1 cellular context compared by ENCODE assay signal in the genomic region with DNA sequence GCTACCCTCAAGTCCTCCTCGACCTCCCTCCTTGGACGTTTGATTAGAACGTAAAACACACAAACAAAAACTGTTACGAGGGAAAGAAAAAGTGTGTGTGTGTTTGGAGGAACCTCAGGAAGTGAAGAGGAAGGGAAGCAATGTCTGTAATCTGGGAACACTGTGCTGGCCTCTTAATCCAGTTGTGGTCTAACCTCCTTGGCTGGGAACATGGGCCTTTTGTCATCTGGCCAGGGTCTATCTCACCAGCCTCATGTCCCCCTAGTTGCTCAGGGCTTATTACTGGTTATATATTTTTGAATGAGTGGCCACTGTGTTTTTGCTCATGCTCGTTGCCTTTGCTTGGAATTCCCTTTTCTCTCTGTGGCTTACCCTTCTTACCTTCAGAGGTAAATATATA.
TF ChIP-seq lines count a peak whose summit lies in the region.

No MANE protein-coding gene starts in this region.

TF ChIP-seq in GM23338, 12 proteins besides CTCF, POLR2A, EP300 and RAD21 (continued from another document):
- TF ChIP-seq, protein P1, sequence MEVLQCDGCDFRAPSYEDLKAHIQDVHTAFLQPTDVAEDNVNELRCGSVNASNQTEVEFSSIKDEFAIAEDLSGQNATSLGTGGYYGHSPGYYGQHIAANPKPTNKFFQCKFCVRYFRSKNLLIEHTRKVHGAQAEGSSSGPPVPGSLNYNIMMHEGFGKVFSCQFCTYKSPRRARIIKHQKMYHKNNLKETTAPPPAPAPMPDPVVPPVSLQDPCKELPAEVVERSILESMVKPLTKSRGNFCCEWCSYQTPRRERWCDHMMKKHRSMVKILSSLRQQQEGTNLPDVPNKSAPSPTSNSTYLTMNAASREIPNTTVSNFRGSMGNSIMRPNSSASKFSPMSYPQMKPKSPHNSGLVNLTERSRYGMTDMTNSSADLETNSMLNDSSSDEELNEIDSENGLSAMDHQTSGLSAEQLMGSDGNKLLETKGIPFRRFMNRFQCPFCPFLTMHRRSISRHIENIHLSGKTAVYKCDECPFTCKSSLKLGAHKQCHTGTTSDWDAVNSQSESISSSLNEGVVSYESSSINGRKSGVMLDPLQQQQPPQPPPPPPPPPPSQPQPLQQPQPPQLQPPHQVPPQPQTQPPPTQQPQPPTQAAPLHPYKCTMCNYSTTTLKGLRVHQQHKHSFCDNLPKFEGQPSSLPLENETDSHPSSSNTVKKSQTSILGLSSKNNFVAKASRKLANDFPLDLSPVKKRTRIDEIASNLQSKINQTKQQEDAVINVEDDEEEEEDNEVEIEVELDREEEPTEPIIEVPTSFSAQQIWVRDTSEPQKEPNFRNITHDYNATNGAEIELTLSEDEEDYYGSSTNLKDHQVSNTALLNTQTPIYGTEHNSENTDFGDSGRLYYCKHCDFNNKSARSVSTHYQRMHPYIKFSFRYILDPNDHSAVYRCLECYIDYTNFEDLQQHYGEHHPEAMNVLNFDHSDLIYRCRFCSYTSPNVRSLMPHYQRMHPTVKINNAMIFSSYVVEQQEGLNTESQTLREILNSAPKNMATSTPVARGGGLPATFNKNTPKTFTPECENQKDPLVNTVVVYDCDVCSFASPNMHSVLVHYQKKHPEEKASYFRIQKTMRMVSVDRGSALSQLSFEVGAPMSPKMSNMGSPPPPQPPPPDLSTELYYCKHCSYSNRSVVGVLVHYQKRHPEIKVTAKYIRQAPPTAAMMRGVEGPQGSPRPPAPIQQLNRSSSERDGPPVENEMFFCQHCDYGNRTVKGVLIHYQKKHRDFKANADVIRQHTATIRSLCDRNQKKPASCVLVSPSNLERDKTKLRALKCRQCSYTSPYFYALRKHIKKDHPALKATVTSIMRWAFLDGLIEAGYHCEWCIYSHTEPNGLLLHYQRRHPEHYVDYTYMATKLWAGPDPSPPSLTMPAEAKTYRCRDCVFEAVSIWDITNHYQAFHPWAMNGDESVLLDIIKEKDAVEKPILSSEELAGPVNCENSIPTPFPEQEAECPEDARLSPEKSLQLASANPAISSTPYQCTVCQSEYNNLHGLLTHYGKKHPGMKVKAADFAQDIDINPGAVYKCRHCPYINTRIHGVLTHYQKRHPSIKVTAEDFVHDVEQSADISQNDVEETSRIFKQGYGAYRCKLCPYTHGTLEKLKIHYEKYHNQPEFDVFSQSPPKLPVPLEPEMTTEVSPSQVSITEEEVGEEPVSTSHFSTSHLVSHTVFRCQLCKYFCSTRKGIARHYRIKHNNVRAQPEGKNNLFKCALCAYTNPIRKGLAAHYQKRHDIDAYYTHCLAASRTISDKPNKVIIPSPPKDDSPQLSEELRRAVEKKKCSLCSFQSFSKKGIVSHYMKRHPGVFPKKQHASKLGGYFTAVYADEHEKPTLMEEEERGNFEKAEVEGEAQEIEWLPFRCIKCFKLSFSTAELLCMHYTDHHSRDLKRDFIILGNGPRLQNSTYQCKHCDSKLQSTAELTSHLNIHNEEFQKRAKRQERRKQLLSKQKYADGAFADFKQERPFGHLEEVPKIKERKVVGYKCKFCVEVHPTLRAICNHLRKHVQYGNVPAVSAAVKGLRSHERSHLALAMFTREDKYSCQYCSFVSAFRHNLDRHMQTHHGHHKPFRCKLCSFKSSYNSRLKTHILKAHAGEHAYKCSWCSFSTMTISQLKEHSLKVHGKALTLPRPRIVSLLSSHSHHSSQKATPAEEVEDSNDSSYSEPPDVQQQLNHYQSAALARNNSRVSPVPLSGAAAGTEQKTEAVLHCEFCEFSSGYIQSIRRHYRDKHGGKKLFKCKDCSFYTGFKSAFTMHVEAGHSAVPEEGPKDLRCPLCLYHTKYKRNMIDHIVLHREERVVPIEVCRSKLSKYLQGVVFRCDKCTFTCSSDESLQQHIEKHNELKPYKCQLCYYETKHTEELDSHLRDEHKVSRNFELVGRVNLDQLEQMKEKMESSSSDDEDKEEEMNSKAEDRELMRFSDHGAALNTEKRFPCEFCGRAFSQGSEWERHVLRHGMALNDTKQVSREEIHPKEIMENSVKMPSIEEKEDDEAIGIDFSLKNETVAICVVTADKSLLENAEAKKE (CRISPR knock-in tag; IDR thresholded peaks at IDR 0.05) = no peak
- TF ChIP-seq, protein P2, sequence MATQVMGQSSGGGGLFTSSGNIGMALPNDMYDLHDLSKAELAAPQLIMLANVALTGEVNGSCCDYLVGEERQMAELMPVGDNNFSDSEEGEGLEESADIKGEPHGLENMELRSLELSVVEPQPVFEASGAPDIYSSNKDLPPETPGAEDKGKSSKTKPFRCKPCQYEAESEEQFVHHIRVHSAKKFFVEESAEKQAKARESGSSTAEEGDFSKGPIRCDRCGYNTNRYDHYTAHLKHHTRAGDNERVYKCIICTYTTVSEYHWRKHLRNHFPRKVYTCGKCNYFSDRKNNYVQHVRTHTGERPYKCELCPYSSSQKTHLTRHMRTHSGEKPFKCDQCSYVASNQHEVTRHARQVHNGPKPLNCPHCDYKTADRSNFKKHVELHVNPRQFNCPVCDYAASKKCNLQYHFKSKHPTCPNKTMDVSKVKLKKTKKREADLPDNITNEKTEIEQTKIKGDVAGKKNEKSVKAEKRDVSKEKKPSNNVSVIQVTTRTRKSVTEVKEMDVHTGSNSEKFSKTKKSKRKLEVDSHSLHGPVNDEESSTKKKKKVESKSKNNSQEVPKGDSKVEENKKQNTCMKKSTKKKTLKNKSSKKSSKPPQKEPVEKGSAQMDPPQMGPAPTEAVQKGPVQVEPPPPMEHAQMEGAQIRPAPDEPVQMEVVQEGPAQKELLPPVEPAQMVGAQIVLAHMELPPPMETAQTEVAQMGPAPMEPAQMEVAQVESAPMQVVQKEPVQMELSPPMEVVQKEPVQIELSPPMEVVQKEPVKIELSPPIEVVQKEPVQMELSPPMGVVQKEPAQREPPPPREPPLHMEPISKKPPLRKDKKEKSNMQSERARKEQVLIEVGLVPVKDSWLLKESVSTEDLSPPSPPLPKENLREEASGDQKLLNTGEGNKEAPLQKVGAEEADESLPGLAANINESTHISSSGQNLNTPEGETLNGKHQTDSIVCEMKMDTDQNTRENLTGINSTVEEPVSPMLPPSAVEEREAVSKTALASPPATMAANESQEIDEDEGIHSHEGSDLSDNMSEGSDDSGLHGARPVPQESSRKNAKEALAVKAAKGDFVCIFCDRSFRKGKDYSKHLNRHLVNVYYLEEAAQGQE (IDR thresholded peaks at IDR 0.05; ENCODE audit: unreplicated experiment) = no peak
- TF ChIP-seq NANOG (IDR thresholded peaks at IDR 0.05; ENCODE audit: borderline replicate concordance) (no peak), ZNF331 (CRISPR knock-in tag; IDR thresholded peaks at IDR 0.05; ENCODE audit: low read depth) (no peak), JUNB (IDR thresholded peaks at IDR 0.05; ENCODE audit: unreplicated experiment) (no peak)
- TF ChIP-seq, protein P3, sequence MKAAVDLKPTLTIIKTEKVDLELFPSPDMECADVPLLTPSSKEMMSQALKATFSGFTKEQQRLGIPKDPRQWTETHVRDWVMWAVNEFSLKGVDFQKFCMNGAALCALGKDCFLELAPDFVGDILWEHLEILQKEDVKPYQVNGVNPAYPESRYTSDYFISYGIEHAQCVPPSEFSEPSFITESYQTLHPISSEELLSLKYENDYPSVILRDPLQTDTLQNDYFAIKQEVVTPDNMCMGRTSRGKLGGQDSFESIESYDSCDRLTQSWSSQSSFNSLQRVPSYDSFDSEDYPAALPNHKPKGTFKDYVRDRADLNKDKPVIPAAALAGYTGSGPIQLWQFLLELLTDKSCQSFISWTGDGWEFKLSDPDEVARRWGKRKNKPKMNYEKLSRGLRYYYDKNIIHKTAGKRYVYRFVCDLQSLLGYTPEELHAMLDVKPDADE (IDR thresholded peaks at IDR 0.05) = no peak
